8 cellular contexts compared by ENCODE assay signal in genomic region chr5:172251419-172251818, GRCh38.
"Had no signal": no experiment of that assay in that cellular context is flagged by ENCODE, and none has a peak within 500 bp of the region (broad histone marks: within the 10 kb centered on the region; RNA-seq: fewer than 3 reads in every experiment).

No MANE protein-coding gene starts in this region.

- DNase-seq: H9, HCEC 1CT, IMR-90, Kasumi-1, KG1 had no signal

- H3K27ac ChIP-seq: HL-60 had no signal

- H3K4me3 ChIP-seq: GM23338, K562 had no signal

- ATAC-seq: GM23338, K562 had no signal

- H3K27ac Mint-ChIP-seq: GM23338, H9 had no signal

- H3K4me3 Mint-ChIP-seq: GM23338, H9 had no signal
